ENCODE assay signal across 8 cellular contexts in the genomic region with DNA sequence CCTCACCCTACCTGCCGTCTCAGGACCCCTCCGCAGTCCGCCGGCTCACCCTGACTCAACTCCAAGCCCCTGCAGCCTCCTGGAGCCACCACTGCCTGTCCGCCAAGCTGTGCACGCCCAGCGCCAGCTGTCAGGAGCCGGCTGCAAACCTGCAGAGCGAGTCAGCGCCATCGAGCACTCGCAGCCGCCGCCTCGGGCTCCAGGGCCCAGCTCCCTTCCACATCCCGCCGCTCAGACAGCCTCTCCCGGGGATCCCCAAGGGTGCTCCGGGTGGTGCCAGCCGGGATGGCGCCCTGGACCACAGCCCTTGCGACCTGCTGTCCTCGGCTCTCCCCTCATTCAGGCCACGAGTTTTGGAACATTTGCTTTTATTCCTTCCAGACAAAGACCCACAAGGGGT. TPM values are rescaled to one million over a fixed set of nuclear protein-coding genes. Genes with fewer than 3 reads are reported as not detected.
DNase-seq lines count a peak whose midpoint lies in the region; ATAC-seq and TF ChIP-seq lines count a peak whose summit lies in the region.

No MANE protein-coding gene starts in this region.

- H3K27ac ChIP-seq in A673 (ENCODE audit: low read depth, low read length, poor library complexity, severe bottlenecking) (no peak overlapping the region), SK-N-MC (no peak overlapping the region), spleen (no peak overlapping the region)

- intact Hi-C loops in A673 (cut with micrococcal nuclease; ENCODE audit: unreplicated experiment) = loop anchor here (5.0 kb wide), 1 partner anchor 134 kb away; no protein-coding TSS in a partner anchor
- intact Hi-C loops in left colon (cut with DNase I, micrococcal nuclease) = no loop called here
- intact Hi-C loops in spleen (cut with DNase I; ENCODE audit: low total_unique reads) = no loop called here

- no peak for TF ChIP-seq CTCF in A673 (conservative IDR thresholded peaks at IDR 0.05; ENCODE audit: low read depth, low read length)
- TF ChIP-seq CTCF in spleen (IDR thresholded peaks at IDR 0.05 in 8 of 11, conservative IDR thresholded peaks at IDR 0.05 in 3 of 11) = no peak

- CTCF ChIA-PET in A673 (lab: Charles Lee) = no interaction called here

- H3K4me3 ChIP-seq in A673 (ENCODE audit: low read depth, low read length, poor library complexity, severe bottlenecking) (peak overlapping the region; percentile 21), H7 (ENCODE audit: insufficient read depth, low read depth, low read length) (no peak overlapping the region), SK-N-MC (peak overlapping the region; percentile 25), spleen (peak overlapping the region in 1 of 8 donors; percentile 64)

- no peak for TF ChIP-seq POLR2A in spleen (IDR thresholded peaks at IDR 0.05)

- H3K9ac ChIP-seq in SK-N-MC (ENCODE audit: insufficient read length) = no peak overlapping the region

- POLR2A ChIA-PET in A673 (lab: Charles Lee; ENCODE audit: low non-redundant PET) = no interaction called here

- H3K4me1 ChIP-seq in A673 (ENCODE audit: insufficient read depth, low read length, poor library complexity, severe bottlenecking) (no peaks in the 10 kb centered on the region), spleen (peaks cover 0 to 26% (median 19%) of the 10 kb centered on the region in 6 donors)

- 6 to 26% (median 11%) methylated on average over 6 to 24 of the region's 24 CpGs for WGBS in spleen, 5 donors

- no TSS peak for BruUV-seq in A673 (replicated peaks; lab: Mats Ljungman, UMichigan)

- no peaks in the 10 kb centered on the region for H3K36me3 ChIP-seq in A673 (ENCODE audit: insufficient read depth, low read length, poor library complexity, severe bottlenecking)
- H3K36me3 ChIP-seq in H7 (replicated peaks; ENCODE audit: control insufficient read depth, insufficient read depth, low read length) = no peaks in the 10 kb centered on the region
- no peaks in the 10 kb centered on the region for H3K36me3 ChIP-seq in SK-N-MC (ENCODE audit: insufficient read depth, low read length)
- H3K36me3 ChIP-seq in spleen = no peaks in the 10 kb centered on the region

- H3K27me3 ChIP-seq in A673 (replicated peaks; ENCODE audit: insufficient read depth, low read depth, low read length, poor library complexity) (no peaks in the 10 kb centered on the region), H7 (ENCODE audit: control insufficient read depth, insufficient read depth, low read length) (peaks cover 15% of the 10 kb centered on the region), spleen (replicated peaks in 1 of 7) (peaks cover 0 to 37% (median 22%) of the 10 kb centered on the region in 7 donors)

- peak; percentile 30 for DNase-seq in A673 (ENCODE audit: low spot score)
- DNase-seq in H7 = peak; percentile 55
- DNase-seq in SK-N-MC (ENCODE audit: low read depth, low spot score) = no peak
- peak; percentile 53 to 75 for DNase-seq in left colon
- no peak for DNase-seq in spleen
- no peak for DNase-seq in stimulated activated CD4-positive, alpha-beta T cell treated with anti-CD3 and anti-CD28 coated beads, Interleukin-2, amount 100 ng/mL, for 48 hours
- DNase-seq in stimulated activated CD4-positive, alpha-beta T cell treated with anti-CD3 and anti-CD28 coated beads, Interleukin-12 subunit alpha, Interleukin-12 subunit beta, amount 100 ng/mL, for 4 hours = no peak

- no peaks in the 10 kb centered on the region for H3K9me3 ChIP-seq in A673 (ENCODE audit: low read depth, low read length, poor library complexity, severe bottlenecking)
- H3K9me3 ChIP-seq in SK-N-MC (ENCODE audit: low read depth, low read length) = no peaks in the 10 kb centered on the region
- H3K9me3 ChIP-seq in spleen = no peaks in the 10 kb centered on the region

- ATAC-seq in left colon (peak; percentile 70), GM18502 (IDR thresholded peaks at IDR 0.05; ENCODE audit: poor library complexity, unreplicated experiment) (no peak)

RNA-seq across cellular contexts. Expression of gene TNNC2, which starts 4.2 kb away (rescaled TPM):
- total RNA-seq in A673 (2021) (not detected in 2 replicates), left colon (1 to 10 TPM; 3.9 to 5.1 TPM), spleen (under 1 TPM in 2 of 7 donors, not detected in 5; 0.54 to 0.89 TPM)
- 0.42 and 0.70 TPM in 2 replicates for total RNA-seq in H7 (2014; rRNA removed; shearing (Covaris generic))
- polyA plus RNA-seq in spleen = 1 to 10 TPM; 1.4 to 3.4 (median 1.9) TPM

RNA-seq across cellular contexts. Expression of gene UBE2C, which starts 10.4 kb away (rescaled TPM):
- total RNA-seq in A673 (2021) = 241 and 249 TPM in 2 replicates
- 265 and 278 TPM in 2 replicates for total RNA-seq in H7 (2014; rRNA removed; shearing (Covaris generic))
- total RNA-seq in left colon = 10 to 100 TPM in 1 of 2 donors, 1 to 10 TPM in 1; 6.8 to 22.3 TPM
- 10 to 100 TPM in 4 of 7 donors, 1 to 10 TPM in 3; 3.0 to 22.2 (median 12.3) TPM for total RNA-seq in spleen
- 10 to 100 TPM; 11.4 to 56.4 (median 19.7) TPM for polyA plus RNA-seq in spleen

RNA-seq across cellular contexts. Expression of gene SNX21, which starts 10.7 kb away (rescaled TPM):
- 3.1 and 7.3 TPM in 2 replicates for total RNA-seq in A673 (2021)
- total RNA-seq in H7 (2014; rRNA removed; shearing (Covaris generic)) = 22.5 and 22.7 TPM in 2 replicates
- total RNA-seq in left colon = 10 to 100 TPM; 14.4 to 15.8 TPM
- total RNA-seq in spleen = 10 to 100 TPM in 6 of 7 donors, 1 to 10 TPM in 1; 8.8 to 32.4 (median 20.0) TPM
- 10 to 100 TPM in 2 of 3 donors, 1 to 10 TPM in 1; 6.3 to 15.8 (median 15.7) TPM for polyA plus RNA-seq in spleen

RNA-seq across cellular contexts. Expression of gene DNTTIP1, which starts 31.1 kb away (rescaled TPM):
- 44.6 and 45.9 TPM in 2 replicates for total RNA-seq in A673 (2021)
- total RNA-seq in H7 (2014; rRNA removed; shearing (Covaris generic)) = 21.4 and 24.2 TPM in 2 replicates
- 10 to 100 TPM; 50.9 to 60.5 TPM for total RNA-seq in left colon
- 10 to 100 TPM; 21.0 to 39.3 (median 29.6) TPM for total RNA-seq in spleen
- 10 to 100 TPM; 31.8 to 34.7 (median 32.5) TPM for polyA plus RNA-seq in spleen

RNA-seq across cellular contexts. Expression of gene WFDC3, which starts 31.2 kb away (rescaled TPM):
- total RNA-seq in A673 (2021) (0.63 TPM in 1 of 2 replicates, not detected in the other), left colon (1 to 10 TPM; 2.3 to 9.8 TPM), spleen (not detected)
- total RNA-seq in H7 (2014; rRNA removed; shearing (Covaris generic)) = 0.59 TPM in 1 of 2 replicates, not detected in the other
- polyA plus RNA-seq in spleen = 1 to 10 TPM in 1 of 3 donors, under 1 TPM in 2; 0.70 to 1.2 (median 0.89) TPM

Comparison
In these comparisons a context has a peak if more than half of its experiments do, and no peak if none do; other contexts are left out.
1. DNase-seq: peak in A673 (single experiment), H7 (single experiment) and left colon (2 of 2); none in SK-N-MC (single experiment), spleen (single experiment), stimulated activated CD4-positive, alpha-beta T cell treated with anti-CD3 and anti-CD28 coated beads, Interleukin-2, amount 100 ng/mL, for 48 hours (0 of 2) and stimulated activated CD4-positive, alpha-beta T cell treated with anti-CD3 and anti-CD28 coated beads, Interleukin-12 subunit alpha, Interleukin-12 subunit beta, amount 100 ng/mL, for 4 hours (single experiment).
2. RNA of gene UBE2C, which starts 10.4 kb away (total RNA-seq): 265 to 278 TPM in H7 and 241 to 249 TPM in A673; 6.8 to 22.3 TPM in left colon and 3.0 to 22.2 TPM in spleen; every median in the first group is over 10 times any median in the second.